Comparison of ENCODE assay signal across 9 cellular contexts in the genomic region with DNA sequence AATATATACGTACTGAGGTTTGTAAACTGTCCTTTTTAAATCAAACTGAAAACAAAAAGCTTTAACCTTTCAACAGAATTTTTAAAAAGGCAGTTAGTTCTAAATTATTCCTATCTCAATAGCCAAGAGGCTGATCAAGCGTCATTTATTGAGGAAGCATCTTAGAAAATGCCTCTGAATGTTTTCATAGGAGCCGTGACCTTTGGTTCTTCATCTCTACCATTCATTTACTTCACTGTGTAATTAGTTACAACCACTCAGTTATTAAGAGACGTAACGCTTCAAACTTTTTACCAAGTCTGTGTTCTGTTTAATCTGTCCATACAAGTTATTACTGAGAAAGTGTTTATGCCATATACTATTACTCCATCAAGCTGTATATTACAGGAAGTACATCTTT.
"Had no signal": no experiment of that assay in that cellular context is flagged by ENCODE, and none has a peak within 500 bp of the region (broad histone marks: within the 10 kb centered on the region; RNA-seq: fewer than 3 reads in every experiment).

No MANE protein-coding gene starts in this region.

- H3K4me3 ChIP-seq: GM23338, HAP-1, K562 had no signal

- H3K27ac Mint-ChIP-seq: GM23338, HFFc6 had no signal

- FAIRE-seq: H1, HTR-8/SVneo, K562 had no signal

- H3K4me1 Mint-ChIP-seq: GM23338 had no signal

- H3K36me3 ChIP-seq: HAP-1 had no signal

- DNase-seq: H7, HFFc6, IMR-90 had no signal

- H3K9me3 ChIP-seq: HAP-1 had no signal

- H3K9me3 Mint-ChIP-seq: GM23338, HFFc6 had no signal

- H3K4me3 Mint-ChIP-seq: GM23338, HFFc6 had no signal

- ATAC-seq: GM23338, HCT116, K562 had no signal
